Comparison of ENCODE assay signal across 1 cellular context in the genomic region with DNA sequence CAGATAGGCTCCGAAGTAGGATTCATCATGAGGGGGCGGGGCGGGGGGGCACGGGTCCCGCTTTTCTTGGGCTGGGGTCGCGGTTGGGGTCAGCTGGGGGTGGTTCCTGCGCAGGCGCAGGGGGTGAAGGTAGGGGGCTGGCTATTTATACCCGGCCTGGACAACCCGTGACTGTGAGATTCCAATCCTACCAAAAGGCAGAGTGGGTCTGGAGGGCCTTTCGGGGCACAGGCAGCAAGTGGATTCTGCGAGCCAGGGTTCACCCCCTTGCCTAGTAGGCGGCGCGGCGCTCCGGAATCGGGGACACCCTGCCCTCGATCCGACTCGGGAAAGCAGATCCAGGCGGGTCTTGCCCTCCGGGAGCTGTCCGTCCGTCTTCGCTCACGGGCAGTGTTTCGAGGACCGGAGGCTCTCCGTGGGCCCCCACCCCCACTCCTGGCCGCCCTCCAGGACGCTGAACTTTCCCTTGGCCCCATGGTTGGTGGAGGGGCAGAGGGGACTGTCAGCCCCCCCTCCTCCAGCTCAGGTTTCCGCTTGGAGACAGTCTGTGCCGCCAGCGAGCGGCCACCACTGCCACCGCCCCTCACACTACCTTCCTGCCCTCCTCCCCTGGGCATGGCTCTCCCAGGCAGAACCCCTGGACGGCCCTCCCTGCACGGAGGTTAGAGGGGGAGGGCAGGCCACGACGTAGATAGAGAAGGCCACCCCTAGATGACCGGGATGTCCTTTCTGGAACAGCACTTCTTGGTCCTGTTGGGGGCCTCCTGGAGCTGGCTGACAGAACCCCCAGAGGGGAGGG.
TF ChIP-seq lines count a peak whose summit lies in the region.

No MANE protein-coding gene starts in this region.

TF ChIP-seq in GM12878, 131 proteins besides CTCF, POLR2A, EP300 and RAD21:
- TF ChIP-seq, protein P1, sequence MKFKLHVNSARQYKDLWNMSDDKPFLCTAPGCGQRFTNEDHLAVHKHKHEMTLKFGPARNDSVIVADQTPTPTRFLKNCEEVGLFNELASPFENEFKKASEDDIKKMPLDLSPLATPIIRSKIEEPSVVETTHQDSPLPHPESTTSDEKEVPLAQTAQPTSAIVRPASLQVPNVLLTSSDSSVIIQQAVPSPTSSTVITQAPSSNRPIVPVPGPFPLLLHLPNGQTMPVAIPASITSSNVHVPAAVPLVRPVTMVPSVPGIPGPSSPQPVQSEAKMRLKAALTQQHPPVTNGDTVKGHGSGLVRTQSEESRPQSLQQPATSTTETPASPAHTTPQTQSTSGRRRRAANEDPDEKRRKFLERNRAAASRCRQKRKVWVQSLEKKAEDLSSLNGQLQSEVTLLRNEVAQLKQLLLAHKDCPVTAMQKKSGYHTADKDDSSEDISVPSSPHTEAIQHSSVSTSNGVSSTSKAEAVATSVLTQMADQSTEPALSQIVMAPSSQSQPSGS (IDR thresholded peaks at IDR 0.05; ENCODE audit: low read length) = no peak
- TF ChIP-seq, protein P2, sequence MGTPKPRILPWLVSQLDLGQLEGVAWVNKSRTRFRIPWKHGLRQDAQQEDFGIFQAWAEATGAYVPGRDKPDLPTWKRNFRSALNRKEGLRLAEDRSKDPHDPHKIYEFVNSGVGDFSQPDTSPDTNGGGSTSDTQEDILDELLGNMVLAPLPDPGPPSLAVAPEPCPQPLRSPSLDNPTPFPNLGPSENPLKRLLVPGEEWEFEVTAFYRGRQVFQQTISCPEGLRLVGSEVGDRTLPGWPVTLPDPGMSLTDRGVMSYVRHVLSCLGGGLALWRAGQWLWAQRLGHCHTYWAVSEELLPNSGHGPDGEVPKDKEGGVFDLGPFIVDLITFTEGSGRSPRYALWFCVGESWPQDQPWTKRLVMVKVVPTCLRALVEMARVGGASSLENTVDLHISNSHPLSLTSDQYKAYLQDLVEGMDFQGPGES (IDR thresholded peaks at IDR 0.05) = no peak
- TF ChIP-seq FOXK2 (IDR thresholded peaks at IDR 0.05) (no peak), RELA (IDR thresholded peaks at IDR 0.05; ENCODE audit: borderline replicate concordance, partially characterized antibody) (no peak)
